Comparison of ENCODE assay signal across 1 cellular context in the genomic region with DNA sequence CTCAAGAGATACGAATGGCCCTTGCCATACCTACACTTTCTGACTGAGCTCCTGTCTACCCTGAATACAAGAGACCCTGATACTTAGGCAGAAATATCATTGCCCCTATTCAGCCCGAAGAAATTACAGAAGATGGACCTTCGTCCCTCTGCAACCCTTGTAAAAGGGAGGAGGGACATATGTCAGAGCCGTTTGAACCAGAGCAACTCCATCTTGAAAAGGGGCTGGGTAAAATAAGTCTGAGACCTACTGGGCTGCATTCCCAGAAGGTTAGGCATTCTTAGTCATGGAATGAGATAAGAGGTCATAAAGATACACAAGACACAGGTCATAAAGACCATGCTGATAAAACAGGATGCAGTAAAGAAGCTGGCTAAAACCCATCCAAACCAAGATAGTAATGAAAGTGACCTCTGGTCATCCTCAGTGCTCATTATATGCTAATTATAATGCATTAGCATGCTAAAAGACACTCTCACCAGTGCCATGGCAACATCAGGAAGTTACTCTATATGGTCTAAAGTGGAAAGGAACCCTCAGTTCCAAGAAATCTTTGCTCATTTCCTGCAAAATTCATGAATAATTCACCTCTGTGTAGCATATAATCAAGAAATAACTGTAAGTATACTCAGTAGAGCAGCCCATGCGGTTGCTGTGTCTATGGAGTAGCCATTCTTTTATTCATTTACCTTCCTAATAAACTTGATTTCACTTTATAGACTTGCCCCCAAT.
TF ChIP-seq lines count a peak whose summit lies in the region.

No MANE protein-coding gene starts in this region.

TF ChIP-seq in K562, 482 proteins besides CTCF, POLR2A, EP300 and RAD21 (continued from another document):
- TF ChIP-seq, protein P1, sequence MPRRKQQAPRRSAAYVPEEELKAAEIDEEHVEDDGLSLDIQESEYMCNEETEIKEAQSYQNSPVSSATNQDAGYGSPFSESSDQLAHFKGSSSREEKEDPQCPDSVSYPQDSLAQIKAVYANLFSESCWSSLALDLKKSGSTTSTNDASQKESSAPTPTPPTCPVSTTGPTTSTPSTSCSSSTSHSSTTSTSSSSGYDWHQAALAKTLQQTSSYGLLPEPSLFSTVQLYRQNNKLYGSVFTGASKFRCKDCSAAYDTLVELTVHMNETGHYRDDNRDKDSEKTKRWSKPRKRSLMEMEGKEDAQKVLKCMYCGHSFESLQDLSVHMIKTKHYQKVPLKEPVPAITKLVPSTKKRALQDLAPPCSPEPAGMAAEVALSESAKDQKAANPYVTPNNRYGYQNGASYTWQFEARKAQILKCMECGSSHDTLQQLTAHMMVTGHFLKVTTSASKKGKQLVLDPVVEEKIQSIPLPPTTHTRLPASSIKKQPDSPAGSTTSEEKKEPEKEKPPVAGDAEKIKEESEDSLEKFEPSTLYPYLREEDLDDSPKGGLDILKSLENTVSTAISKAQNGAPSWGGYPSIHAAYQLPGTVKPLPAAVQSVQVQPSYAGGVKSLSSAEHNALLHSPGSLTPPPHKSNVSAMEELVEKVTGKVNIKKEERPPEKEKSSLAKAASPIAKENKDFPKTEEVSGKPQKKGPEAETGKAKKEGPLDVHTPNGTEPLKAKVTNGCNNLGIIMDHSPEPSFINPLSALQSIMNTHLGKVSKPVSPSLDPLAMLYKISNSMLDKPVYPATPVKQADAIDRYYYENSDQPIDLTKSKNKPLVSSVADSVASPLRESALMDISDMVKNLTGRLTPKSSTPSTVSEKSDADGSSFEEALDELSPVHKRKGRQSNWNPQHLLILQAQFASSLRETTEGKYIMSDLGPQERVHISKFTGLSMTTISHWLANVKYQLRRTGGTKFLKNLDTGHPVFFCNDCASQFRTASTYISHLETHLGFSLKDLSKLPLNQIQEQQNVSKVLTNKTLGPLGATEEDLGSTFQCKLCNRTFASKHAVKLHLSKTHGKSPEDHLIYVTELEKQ (CRISPR knock-in tag; IDR thresholded peaks at IDR 0.05): no peak
- no peak for TF ChIP-seq ZNF146 (CRISPR knock-in tag; IDR thresholded peaks at IDR 0.05; ENCODE audit: unreplicated experiment)
- TF ChIP-seq ZNF589 (CRISPR knock-in tag; IDR thresholded peaks at IDR 0.05; ENCODE audit: low read depth): peak; percentile 83; the same call in 1 of the 2 replicates
- TF ChIP-seq FOSL1 (tag; conservative IDR thresholded peaks at IDR 0.05): peak; percentile 85
- TF ChIP-seq YBX1 (IDR thresholded peaks at IDR 0.05): no peak
- peak; percentile 86 for TF ChIP-seq ZNF583 (CRISPR knock-in tag; IDR thresholded peaks at IDR 0.05)
- no peak for TF ChIP-seq THAP7 (CRISPR knock-in tag; IDR thresholded peaks at IDR 0.05)
- no peak for TF ChIP-seq HNRNPLL (IDR thresholded peaks at IDR 0.05; ENCODE audit: low read depth, low read length, poor library complexity, severe bottlenecking)
- no peak for TF ChIP-seq MTA3 (IDR thresholded peaks at IDR 0.05; ENCODE audit: borderline replicate concordance)
- no peak for TF ChIP-seq POLR3G (IDR thresholded peaks at IDR 0.05; ENCODE audit: extremely low read depth, insufficient read length, insufficient replicate concordance)
- peak; percentile 44 for TF ChIP-seq SMAD4 (CRISPR knock-in tag; conservative IDR thresholded peaks at IDR 0.05)
- 0 out of 2 replicates have a peak, but pooled peaks have one; percentile 30 for TF ChIP-seq ZNF354B (CRISPR knock-in tag; IDR thresholded peaks at IDR 0.05)
- TF ChIP-seq ELF4 (CRISPR knock-in tag; IDR thresholded peaks at IDR 0.05): peak; percentile 55; the same call in 1 of the 2 replicates
- TF ChIP-seq, protein P2, sequence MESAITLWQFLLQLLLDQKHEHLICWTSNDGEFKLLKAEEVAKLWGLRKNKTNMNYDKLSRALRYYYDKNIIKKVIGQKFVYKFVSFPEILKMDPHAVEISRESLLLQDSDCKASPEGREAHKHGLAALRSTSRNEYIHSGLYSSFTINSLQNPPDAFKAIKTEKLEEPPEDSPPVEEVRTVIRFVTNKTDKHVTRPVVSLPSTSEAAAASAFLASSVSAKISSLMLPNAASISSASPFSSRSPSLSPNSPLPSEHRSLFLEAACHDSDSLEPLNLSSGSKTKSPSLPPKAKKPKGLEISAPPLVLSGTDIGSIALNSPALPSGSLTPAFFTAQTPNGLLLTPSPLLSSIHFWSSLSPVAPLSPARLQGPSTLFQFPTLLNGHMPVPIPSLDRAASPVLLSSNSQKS (CRISPR knock-in tag; IDR thresholded peaks at IDR 0.05): 0 out of 2 replicates have a peak, but pooled peaks have one; percentile 54
- no peak for TF ChIP-seq CBX2 (IDR thresholded peaks at IDR 0.05; ENCODE audit: insufficient read depth, low read length, poor library complexity, severe bottlenecking)
- TF ChIP-seq ZC3H8 (IDR thresholded peaks at IDR 0.05): no peak
- 0 out of 2 replicates have a peak, but pooled peaks have one; percentile 32 for TF ChIP-seq ILK (tag; IDR thresholded peaks at IDR 0.05; ENCODE audit: borderline replicate concordance, low read depth)
- no peak for TF ChIP-seq GABPB2 (CRISPR knock-in tag; conservative IDR thresholded peaks at IDR 0.05)
